8 cellular contexts compared by ENCODE assay signal in the genomic region with DNA sequence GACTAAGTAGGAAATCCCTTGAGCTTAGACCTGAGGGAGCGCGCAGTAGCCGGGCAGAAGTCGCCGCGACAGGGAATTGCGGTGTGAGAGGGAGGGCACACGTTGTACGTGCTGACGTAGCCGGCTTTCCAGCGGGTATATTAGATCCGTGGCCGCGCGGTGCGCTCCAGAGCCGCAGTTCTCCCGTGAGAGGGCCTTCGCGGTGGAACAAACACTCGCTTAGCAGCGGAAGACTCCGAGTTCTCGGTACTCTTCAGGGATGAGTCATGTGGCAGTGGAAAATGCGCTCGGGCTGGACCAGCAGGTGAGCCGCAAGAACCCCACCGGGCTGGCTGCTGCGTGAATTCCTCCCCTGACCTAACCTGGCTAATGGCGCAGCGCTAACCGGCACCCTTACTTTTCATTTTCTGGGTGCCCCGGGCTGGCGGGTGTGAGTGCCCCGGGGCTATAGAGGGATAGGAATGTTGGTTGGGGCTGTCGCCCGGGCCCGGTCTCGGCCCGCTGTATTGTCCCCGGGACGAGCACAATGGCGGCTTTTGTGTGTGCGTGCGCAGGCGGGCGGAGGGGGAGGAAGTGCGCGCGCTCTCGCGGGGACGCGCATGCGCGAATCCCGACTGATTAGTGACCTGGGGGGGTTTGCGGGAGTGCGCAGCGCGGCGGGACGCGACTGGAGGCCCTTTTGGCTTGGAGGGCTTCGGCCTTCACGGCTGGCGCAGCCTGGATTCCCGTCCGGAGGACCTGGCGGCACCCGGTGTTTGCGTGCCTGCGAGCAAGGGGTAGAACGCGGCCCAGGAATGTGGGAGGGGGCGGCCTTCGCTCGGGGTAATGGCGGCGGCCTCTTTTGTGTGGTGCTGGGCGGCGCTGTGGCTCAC. TPM values are rescaled to one million over a fixed set of nuclear protein-coding genes. Genes with fewer than 3 reads are reported as not detected.
DNase-seq lines count a peak whose midpoint lies in the region; ATAC-seq and TF ChIP-seq lines count a peak whose summit lies in the region.

A gene (plus strand): TSS at position 169 of the 872 bp plus-strand sequence. CDS start 91 bp downstream, at position 260.

- no peak for TF ChIP-seq CTCF in AG04449 (IDR thresholded peaks at IDR 0.05; ENCODE audit: insufficient read depth, low read length, missing control alignments)
- TF ChIP-seq CTCF in choroid plexus epithelial cell (conservative IDR thresholded peaks at IDR 0.05; ENCODE audit: low read depth, low read length), result peak; percentile 36

- intact Hi-C loops in left colon (cut with DNase I, micrococcal nuclease), result no loop called here

- ATAC-seq in GM18861 (IDR thresholded peaks at IDR 0.05; ENCODE audit: unreplicated experiment), result peak; percentile 40
- ATAC-seq in HG03108 (IDR thresholded peaks at IDR 0.05; ENCODE audit: unreplicated experiment), result peak; percentile 45
- peak; percentile 79 for ATAC-seq in left colon

- DNase-seq in AG04449 (ENCODE audit: low read depth, low spot score) (no peak), NCI-H226 (peak; percentile 68), choroid plexus epithelial cell (ENCODE audit: low read depth) (peak; percentile 90), left colon (peak; percentile 92 to 95)
- DNase-seq in activated CD4-positive, alpha-beta T cell treated with anti-CD3 and anti-CD28 coated beads for 4 hours, result peak; percentile 85 to 92
- peak; percentile 85 for DNase-seq in stimulated activated CD4-positive, alpha-beta T cell treated with anti-CD3 and anti-CD28 coated beads, Interleukin-1b, Interleukin-23, amount 100 ng/mL, for 48 hours

- CTCF ChIA-PET in AG04449 (lab: Yijun Ruan, JAX), result no interaction called here

- peak within 1 kb of the TSS; percentile 86 for H3K4me3 ChIP-seq in AG04449 (ENCODE audit: low read depth, low read length)
- peak within 1 kb of the TSS; percentile 89 for H3K4me3 ChIP-seq in choroid plexus epithelial cell (ENCODE audit: low read depth, low read length)

- POLR2A ChIA-PET in AG04449 (lab: Yijun Ruan, JAX), result interaction anchor here (0.7 to 0.9 kb wide), 2 partner anchors 32 to 57 kb away, joined by 3 read pairs; no protein-coding TSS in a partner anchor

RNA-seq across cellular contexts. Expression of the gene that starts here (rescaled TPM):
- total RNA-seq in left colon, result 100 to 1,000 TPM; 277 to 302 TPM
